Comparison of ENCODE assay signal across 1 cellular context in the genomic region with DNA sequence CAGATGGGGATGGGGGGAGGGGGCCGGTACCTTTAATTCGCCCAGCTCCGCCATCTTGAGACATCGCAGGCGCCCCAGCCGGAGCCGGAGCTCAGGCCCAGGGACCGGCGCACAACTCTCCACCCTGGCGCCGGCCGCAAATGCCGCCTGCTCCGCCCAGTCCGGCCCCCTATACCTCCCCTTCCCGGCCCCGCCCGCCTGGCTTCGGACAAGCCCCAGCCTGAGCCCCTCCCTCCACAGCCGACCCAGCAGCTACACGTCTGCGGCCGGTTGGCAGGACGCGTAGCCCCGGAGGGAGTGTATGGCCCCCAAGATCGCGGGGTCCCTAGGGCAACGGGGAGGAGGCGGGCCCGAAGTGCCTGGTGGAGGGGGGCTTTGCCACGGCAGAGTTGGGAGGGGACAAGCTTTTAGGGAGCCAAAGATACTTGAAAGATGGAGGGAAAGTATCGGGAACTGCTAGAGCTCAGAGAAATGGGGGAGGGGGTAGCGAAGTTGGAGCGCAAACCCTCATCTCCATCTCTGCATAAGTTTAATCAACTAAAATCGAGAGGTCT.
TF ChIP-seq lines count a peak whose summit lies in the region.

PIAS3 (minus strand) TSS at position 145 of the 554 bp plus-strand sequence; CDS start at position 54, 91 bp downstream.

TF ChIP-seq in HepG2, 621 proteins besides CTCF, POLR2A, EP300 and RAD21 (continued from another document):
- TF ChIP-seq, protein P1, sequence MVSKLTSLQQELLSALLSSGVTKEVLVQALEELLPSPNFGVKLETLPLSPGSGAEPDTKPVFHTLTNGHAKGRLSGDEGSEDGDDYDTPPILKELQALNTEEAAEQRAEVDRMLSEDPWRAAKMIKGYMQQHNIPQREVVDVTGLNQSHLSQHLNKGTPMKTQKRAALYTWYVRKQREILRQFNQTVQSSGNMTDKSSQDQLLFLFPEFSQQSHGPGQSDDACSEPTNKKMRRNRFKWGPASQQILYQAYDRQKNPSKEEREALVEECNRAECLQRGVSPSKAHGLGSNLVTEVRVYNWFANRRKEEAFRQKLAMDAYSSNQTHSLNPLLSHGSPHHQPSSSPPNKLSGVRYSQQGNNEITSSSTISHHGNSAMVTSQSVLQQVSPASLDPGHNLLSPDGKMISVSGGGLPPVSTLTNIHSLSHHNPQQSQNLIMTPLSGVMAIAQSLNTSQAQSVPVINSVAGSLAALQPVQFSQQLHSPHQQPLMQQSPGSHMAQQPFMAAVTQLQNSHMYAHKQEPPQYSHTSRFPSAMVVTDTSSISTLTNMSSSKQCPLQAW (CRISPR knock-in tag; IDR thresholded peaks at IDR 0.05) = no peak; the same call in 1 of the 2 replicates
- 0 out of 2 replicates have a peak, but pooled peaks have one; percentile 23 for TF ChIP-seq ELF1 (CRISPR knock-in tag; IDR thresholded peaks at IDR 0.05)
